In the genomic region with DNA sequence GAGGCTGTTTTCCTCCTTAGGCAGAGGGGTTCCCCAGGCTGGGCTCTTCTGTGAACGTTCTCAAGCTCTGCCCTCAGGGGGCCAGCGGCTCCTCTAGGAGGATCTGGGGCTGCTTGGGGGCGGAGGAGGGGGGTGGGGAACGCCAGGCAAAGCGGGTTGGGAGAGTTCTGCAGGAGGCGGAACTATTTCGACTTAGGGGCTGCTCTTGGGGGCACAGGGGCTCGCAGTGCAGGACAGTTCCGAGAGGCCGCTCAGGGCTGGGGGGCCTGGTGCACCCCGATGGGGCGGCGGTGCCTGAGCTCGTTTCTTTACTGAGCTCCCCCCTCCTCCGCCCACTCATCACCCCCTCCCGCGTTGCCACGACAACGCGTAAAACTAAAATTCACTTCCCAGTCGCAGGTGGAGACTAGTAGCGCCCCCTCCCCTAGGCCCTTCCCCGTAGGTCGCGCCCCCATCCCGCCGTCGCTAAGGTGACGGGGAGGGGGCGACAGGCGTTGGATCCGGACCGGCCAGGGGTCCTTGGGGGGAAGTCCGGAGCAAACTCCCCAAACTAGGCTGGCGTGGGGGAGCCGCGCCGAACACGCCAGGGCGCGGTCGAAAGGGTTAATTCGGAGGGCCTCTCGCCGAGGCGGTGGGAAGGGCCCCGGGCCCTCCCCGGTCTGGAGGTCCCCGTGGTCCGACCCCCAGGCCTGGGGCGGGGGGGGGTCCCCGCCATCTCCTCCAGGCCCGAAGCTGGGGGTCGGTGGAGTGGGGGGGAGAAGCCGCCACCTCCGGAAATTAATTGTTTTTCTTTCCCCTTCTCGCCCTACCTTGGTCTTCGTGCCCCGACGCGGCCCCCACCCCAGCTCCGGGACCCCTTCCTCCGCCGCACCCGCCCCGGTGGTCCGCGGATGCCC, we compare ENCODE assay signal across 8 cellular contexts. TPM values are rescaled to one million over a fixed set of nuclear protein-coding genes. Genes with fewer than 3 reads are reported as not detected.
A peak's percentile ranks its signal among the peaks of the same experiment; 100 is the strongest.
DNase-seq lines count a peak whose midpoint lies in the region; ATAC-seq and TF ChIP-seq lines count a peak whose summit lies in the region.

No MANE protein-coding gene starts in this region.

- H3K4me2 ChIP-seq in BLaER1 = peak overlapping the region; percentile 96
- peak overlapping the region; percentile 70 for H3K4me2 ChIP-seq in Loucy (ENCODE audit: low read depth, low read length, poor library complexity, severe bottlenecking)
- peak overlapping the region; percentile 97 for H3K4me2 ChIP-seq in neural progenitor cell

- H4K20me1 ChIP-seq in BLaER1 = peaks cover 38% of the 10 kb centered on the region
- H4K20me1 ChIP-seq in Loucy (ENCODE audit: insufficient read depth, low read length, poor library complexity, severe bottlenecking) = peaks cover 31% of the 10 kb centered on the region
- H4K20me1 ChIP-seq in neural progenitor cell (ENCODE audit: low read depth) = peaks cover 10% of the 10 kb centered on the region

- peaks cover 44% of the 10 kb centered on the region for H3K79me2 ChIP-seq in Loucy (ENCODE audit: insufficient read depth, low read length)
- no peaks in the 10 kb centered on the region for H3K79me2 ChIP-seq in neural progenitor cell (ENCODE audit: low read depth)

- H3K4me1 Mint-ChIP-seq in endodermal cell = peaks cover 12% of the 10 kb centered on the region
- H3K4me1 Mint-ChIP-seq in neural progenitor cell = peaks cover 37% of the 10 kb centered on the region

- H3K9me3 ChIP-seq in BLaER1 = peaks cover 5% of the 10 kb centered on the region
- H3K9me3 ChIP-seq in Loucy (ENCODE audit: insufficient read depth, low read depth, low read length) = no peaks in the 10 kb centered on the region
- no peaks in the 10 kb centered on the region for H3K9me3 ChIP-seq in endodermal cell (ENCODE audit: control insufficient read depth, low read length)
- no peaks in the 10 kb centered on the region for H3K9me3 ChIP-seq in neural progenitor cell (ENCODE audit: low read depth)

- no peak for TF ChIP-seq CTCF in Loucy (conservative IDR thresholded peaks at IDR 0.05; ENCODE audit: low read length)
- TF ChIP-seq CTCF in endodermal cell (conservative IDR thresholded peaks at IDR 0.05) = no peak
- no peak for TF ChIP-seq CTCF in neural progenitor cell (IDR thresholded peaks at IDR 0.05)

- H3K36me3 Mint-ChIP-seq in endodermal cell (ENCODE audit: low read depth) = no peaks in the 10 kb centered on the region
- H3K36me3 Mint-ChIP-seq in neural progenitor cell = peaks cover 16% of the 10 kb centered on the region

- H3K27ac Mint-ChIP-seq in endodermal cell (no peak overlapping the region), neural progenitor cell (peak overlapping the region; percentile 82)

- H3K9ac ChIP-seq in BLaER1 (peak overlapping the region; percentile 89), Loucy (ENCODE audit: low read depth, low read length, poor library complexity, severe bottlenecking) (peak overlapping the region; percentile 81), endodermal cell (ENCODE audit: extremely low read depth, low read length, poor library complexity, severe bottlenecking) (no peak overlapping the region), neural progenitor cell (no peak overlapping the region)

- H3K9me3 Mint-ChIP-seq in endodermal cell = no peaks in the 10 kb centered on the region
- H3K9me3 Mint-ChIP-seq in neural progenitor cell = peaks cover 2% of the 10 kb centered on the region

- H3K36me3 ChIP-seq in BLaER1 (peaks cover 29% of the 10 kb centered on the region), Loucy (ENCODE audit: insufficient read depth, low read length) (peaks cover 19% of the 10 kb centered on the region; the same call in 1 of the 2 replicates), endodermal cell (ENCODE audit: control insufficient read depth, insufficient read depth, low read length) (no peaks in the 10 kb centered on the region), neural progenitor cell (no peaks in the 10 kb centered on the region)

- 3 to 10% methylated on average over 12 to 60 of the region's 68 CpGs for WGBS in endodermal cell (ENCODE audit: insufficient coverage in 1 of 2, insufficient read length in 1 of 2), 2 experiments

- peaks cover 47% of the 10 kb centered on the region for H3K4me1 ChIP-seq in BLaER1
- peaks cover 43% of the 10 kb centered on the region for H3K4me1 ChIP-seq in Loucy (ENCODE audit: insufficient read depth, low read length, poor library complexity, severe bottlenecking)
- H3K4me1 ChIP-seq in endodermal cell (ENCODE audit: control insufficient read depth, insufficient read depth, low read length) = no peaks in the 10 kb centered on the region
- peaks cover 6% of the 10 kb centered on the region for H3K4me1 ChIP-seq in neural progenitor cell

- H2AFZ ChIP-seq in Loucy (ENCODE audit: low read length) (no peak overlapping the region), neural progenitor cell (replicated peaks) (peak overlapping the region; percentile 40)

- DNase-seq in endodermal cell (peak; percentile 60), neural progenitor cell (ENCODE audit: low spot score) (peak; percentile 62), DMS79 treated with DMSO at 0.1 percent for 48 hours (lab: John Stamatoyannopoulos, UW) (no peak), amniotic stem cell (lab: John Stamatoyannopoulos, UW) (no peak), AML-193 (lab: John Stamatoyannopoulos, UW) (no peak)

- H3F3A ChIP-seq in Loucy (ENCODE audit: low read depth) = peaks cover 6% of the 10 kb centered on the region; the same call in 1 of the 2 replicates
- H3F3A ChIP-seq in neural progenitor cell (ENCODE audit: low read depth) = peaks cover 17% of the 10 kb centered on the region

- no peak for ATAC-seq in GM19035 (IDR thresholded peaks at IDR 0.05; ENCODE audit: unreplicated experiment)

- H3K27me3 Mint-ChIP-seq in endodermal cell (ENCODE audit: insufficient read depth) (peaks cover 64% of the 10 kb centered on the region), neural progenitor cell (ENCODE audit: insufficient read depth, low read depth) (peaks cover 29% of the 10 kb centered on the region)

- H3K4me3 Mint-ChIP-seq in endodermal cell = peak overlapping the region; percentile 48
- peak overlapping the region; percentile 86 for H3K4me3 Mint-ChIP-seq in neural progenitor cell

- peak overlapping the region; percentile 94 for H3K27ac ChIP-seq in BLaER1
- no peak overlapping the region for H3K27ac ChIP-seq in endodermal cell (ENCODE audit: low read depth, low read length)
- H3K27ac ChIP-seq in neural progenitor cell = no peak overlapping the region

- no peaks in the 10 kb centered on the region for H3K9me2 ChIP-seq in Loucy (replicated peaks; ENCODE audit: low read depth, low read length)

- no peaks in the 10 kb centered on the region for H3K27me3 ChIP-seq in BLaER1
- H3K27me3 ChIP-seq in Loucy (ENCODE audit: insufficient read depth, low read length, poor library complexity, severe bottlenecking) = no peaks in the 10 kb centered on the region
- H3K27me3 ChIP-seq in endodermal cell (ENCODE audit: control insufficient read depth, insufficient read depth, low read length, poor library complexity, severe bottlenecking) = peaks cover 25% of the 10 kb centered on the region
- H3K27me3 ChIP-seq in neural progenitor cell = peaks cover 38% of the 10 kb centered on the region

- peak overlapping the region; percentile 89 for H3K4me3 ChIP-seq in BLaER1
- peak overlapping the region; percentile 75 for H3K4me3 ChIP-seq in Loucy (ENCODE audit: low read length, poor library complexity, severe bottlenecking)
- H3K4me3 ChIP-seq in endodermal cell (ENCODE audit: low read length) = peak overlapping the region; percentile 60
- H3K4me3 ChIP-seq in neural progenitor cell = peak overlapping the region; percentile 85

RNA-seq across cellular contexts. Expression of a gene that starts 0.9 kb away (rescaled TPM):
- total RNA-seq in endodermal cell = 10 to 100 TPM in 1 of 2 donors, 1 to 10 TPM in 1; 9.4 to 11.1 TPM
- 9.9 TPM for polyA plus RNA-seq in endodermal cell (2013, experiment 1 of 2)
- 9.9 TPM for polyA plus RNA-seq in endodermal cell (2013, experiment 2 of 2)
- total RNA-seq in neural progenitor cell (ENCODE audit: low replicate concordance) = 0.65 and 3.6 TPM in 2 replicates

RNA-seq across cellular contexts. Expression of a gene that starts 45.5 kb away (rescaled TPM):
- total RNA-seq in endodermal cell (10 to 100 TPM; 28.6 to 30.6 TPM), neural progenitor cell (ENCODE audit: low replicate concordance) (4.2 and 18.4 TPM in 2 replicates)
- 26.8 TPM for polyA plus RNA-seq in endodermal cell (2013, experiment 1 of 2)
- 23.1 TPM for polyA plus RNA-seq in endodermal cell (2013, experiment 2 of 2)

Comparison
In these comparisons a context has a peak if more than half of its experiments do, and no peak if none do; other contexts are left out.
1. H3K9ac ChIP-seq: peak in BLaER1 (single experiment) and Loucy (single experiment); none in endodermal cell (single experiment) and neural progenitor cell (single experiment).
2. DNase-seq: peak in endodermal cell (single experiment) and neural progenitor cell (single experiment); none in DMS79 treated with DMSO at 0.1 percent for 48 hours (single experiment), amniotic stem cell (single experiment) and AML-193 (0 of 2).
3. Peak in every context shown above with its lines, with median percentiles within 50 percentile points of each other: H3K4me2 ChIP-seq and H3K4me3 ChIP-seq.